Comparison of ENCODE assay signal across 8 cellular contexts in genomic region chr1:225426395-225427248, GRCh38. TPM values are rescaled to one million over a fixed set of nuclear protein-coding genes. Genes with fewer than 3 reads are reported as not detected.
DNase-seq lines count a peak whose midpoint lies in the region; ATAC-seq and TF ChIP-seq lines count a peak whose summit lies in the region.

No MANE protein-coding gene starts in this region.

- H3K4me1 Mint-ChIP-seq in activated B cell treated with CpG ODN at 0.5 μM for 24 hours (peaks cover 63% of the 10 kb centered on the region), endodermal cell (peaks cover 52% of the 10 kb centered on the region)

- CTCF ChIA-PET in activated B cell treated with CpG ODN at 0.5 μM for 24 hours (lab: Charles Lee): interaction anchor here (3.0 kb wide), 1 partner anchor 18 kb away, joined by 14 read pairs; no protein-coding TSS in a partner anchor

- peak overlapping the region; percentile 97 for H3K27ac ChIP-seq in endodermal cell (ENCODE audit: low read depth, low read length)
- peak overlapping the region; percentile 91 for H3K27ac ChIP-seq in mesodermal cell (ENCODE audit: low read depth, low read length, severe bottlenecking)
- peak overlapping the region in 2 of 3 donors; percentile 80 to 84 for H3K27ac ChIP-seq in thyroid gland

- peak overlapping the region; percentile 81 for H3K9ac ChIP-seq in endodermal cell (ENCODE audit: extremely low read depth, low read length, poor library complexity, severe bottlenecking)

- H3K4me3 ChIP-seq in GM12865 (ENCODE audit: low read depth, low read length): peak overlapping the region; percentile 55
- peak overlapping the region; percentile 89 for H3K4me3 ChIP-seq in endodermal cell (ENCODE audit: low read length)
- peak overlapping the region; percentile 82 for H3K4me3 ChIP-seq in mesodermal cell (ENCODE audit: extremely low read depth, insufficient read depth, low read length, poor library complexity, severe bottlenecking)
- peak overlapping the region; percentile 88 to 98 (median 96) for H3K4me3 ChIP-seq in thyroid gland (replicated peaks in 1 of 3)

- DNase-seq in GM12865 (ENCODE audit: low read depth) (peak; percentile 54), KBM-7 (peak; percentile 58), activated B cell treated with CpG ODN at 0.5 μM for 24 hours (peak; percentile 35), endodermal cell (peak; percentile 75), thyroid gland (peak; percentile 57 to 63), ureter (ENCODE audit: low spot score) (no peak)

- H3K4me3 Mint-ChIP-seq in activated B cell treated with CpG ODN at 0.5 μM for 24 hours (peak overlapping the region; percentile 96), endodermal cell (peak overlapping the region; percentile 80)

- H3K27me3 Mint-ChIP-seq in activated B cell treated with CpG ODN at 0.5 μM for 24 hours: no peaks in the 10 kb centered on the region
- H3K27me3 Mint-ChIP-seq in endodermal cell (ENCODE audit: insufficient read depth): peaks cover 56% of the 10 kb centered on the region

- ATAC-seq in activated B cell treated with CpG ODN at 0.5 μM for 24 hours (ENCODE audit: low read depth): peak; percentile 14
- no peak for ATAC-seq in GM21528 (IDR thresholded peaks at IDR 0.05; ENCODE audit: low FRiP score, unreplicated experiment)

- in situ Hi-C loops in KBM-7 (cut with MboI; ENCODE audit: low pct_unique_long_range_greater_than_20kb, low sequenced_read_pairs): no loop called here

- H3K36me3 ChIP-seq in endodermal cell (ENCODE audit: control insufficient read depth, insufficient read depth, low read length) (peaks cover 12% of the 10 kb centered on the region), mesodermal cell (ENCODE audit: control insufficient read depth, insufficient read depth, low read length) (peaks cover 13% of the 10 kb centered on the region), thyroid gland (peaks cover 0 to 5% of the 10 kb centered on the region in 2 donors)

- intact Hi-C loops in activated B cell treated with CpG ODN at 0.5 μM for 24 hours (cut with micrococcal nuclease): loop anchor here (1.0 to 10.0 kb wide), 8 partner anchors 174 to 992 kb away; partner anchors contain the start of genes H3-3A, PARP1, SDE2 and SRP9
- intact Hi-C loops in thyroid gland (cut with DNase I): no loop called here

- WGBS in endodermal cell (ENCODE audit: insufficient coverage in 1 of 2, insufficient read length in 1 of 2), 2 experiments: 2 to 3% methylated on average over 34 to 37 of the region's 37 CpGs
- 1 to 2% methylated on average over 36 to 37 of the region's 37 CpGs for WGBS in mesodermal cell (ENCODE audit: insufficient coverage in 2 of 2), 2 experiments
- 12 to 13% methylated on average over 33 to 37 of the region's 37 CpGs for WGBS in thyroid gland, 2 donors

- H3K27me3 ChIP-seq in endodermal cell (ENCODE audit: control insufficient read depth, insufficient read depth, low read length, poor library complexity, severe bottlenecking): peaks cover 5% of the 10 kb centered on the region
- H3K27me3 ChIP-seq in thyroid gland: no peaks in the 10 kb centered on the region

- H3K9me3 ChIP-seq in endodermal cell (ENCODE audit: control insufficient read depth, low read length) (peaks cover 7% of the 10 kb centered on the region), mesodermal cell (ENCODE audit: control insufficient read depth, low read length) (no peaks in the 10 kb centered on the region), thyroid gland (no peaks in the 10 kb centered on the region)

- no peak for TF ChIP-seq CTCF in GM12865 (IDR thresholded peaks at IDR 0.05; ENCODE audit: insufficient read depth, low read depth, low read length, missing control alignments)
- TF ChIP-seq CTCF in activated B cell treated with CpG ODN at 0.5 μM for 24 hours (IDR thresholded peaks at IDR 0.05): no peak
- TF ChIP-seq CTCF in endodermal cell (conservative IDR thresholded peaks at IDR 0.05): no peak
- TF ChIP-seq CTCF in thyroid gland (IDR thresholded peaks at IDR 0.05): no peak

- peak overlapping the region; percentile 88 for H3K27ac Mint-ChIP-seq in activated B cell treated with CpG ODN at 0.5 μM for 24 hours
- peak overlapping the region; percentile 88 for H3K27ac Mint-ChIP-seq in endodermal cell

- POLR2A ChIA-PET in activated B cell treated with CpG ODN at 0.5 μM for 24 hours (lab: Charles Lee): interaction anchor here (0.8 to 6.0 kb wide), 11 partner anchors 15 to 1266 kb away, joined by 3 to 113 read pairs (median 4); partner anchors contain the start of genes H3-3A, PYCR2, SDE2 and SRP9

- H3K4me1 ChIP-seq in endodermal cell (ENCODE audit: control insufficient read depth, insufficient read depth, low read length): peaks cover 4% of the 10 kb centered on the region
- H3K4me1 ChIP-seq in mesodermal cell (ENCODE audit: control insufficient read depth, insufficient read depth, low read length, poor library complexity, severe bottlenecking): peaks cover 33% of the 10 kb centered on the region
- peaks cover 11 to 27% of the 10 kb centered on the region in 2 donors for H3K4me1 ChIP-seq in thyroid gland

- H3K9me3 Mint-ChIP-seq in activated B cell treated with CpG ODN at 0.5 μM for 24 hours (no peaks in the 10 kb centered on the region), endodermal cell (peaks cover 12% of the 10 kb centered on the region)

- TF ChIP-seq POLR2A in thyroid gland (IDR thresholded peaks at IDR 0.05): peak in 1 of 2 donors; percentile 17

- H3K36me3 Mint-ChIP-seq in activated B cell treated with CpG ODN at 0.5 μM for 24 hours (ENCODE audit: low read depth): peaks cover 26% of the 10 kb centered on the region
- no peaks in the 10 kb centered on the region for H3K36me3 Mint-ChIP-seq in endodermal cell (ENCODE audit: low read depth)

RNA-seq across cellular contexts. Expression of gene LBR, which starts 1.2 kb away (rescaled TPM):
- 93.1 and 113 TPM in 2 replicates for total RNA-seq in activated B cell treated with CpG ODN at 0.5 μM for 24 hours
- 10 to 100 TPM; 49.8 to 72.3 TPM for total RNA-seq in endodermal cell
- 98.3 TPM for polyA plus RNA-seq in endodermal cell (2013, experiment 1 of 2)
- 96.7 TPM for polyA plus RNA-seq in endodermal cell (2013, experiment 2 of 2)
- 57.1 TPM for polyA plus RNA-seq in mesodermal cell (2013, experiment 1 of 2)
- polyA plus RNA-seq in mesodermal cell (2013, experiment 2 of 2): 69.2 TPM
- total RNA-seq in thyroid gland: 10 to 100 TPM; 33.1 to 46.7 (median 36.8) TPM
- total RNA-seq in ureter: 81.0 TPM
